34 cellular contexts compared by ENCODE assay signal in genomic region chr9:130255638-130255930, GRCh38. TPM values are rescaled to one million over a fixed set of nuclear protein-coding genes. Genes with fewer than 3 reads are reported as not detected.
"Had no signal": no experiment of that assay in that cellular context is flagged by ENCODE, and none has a peak within 500 bp of the region (broad histone marks: within the 10 kb centered on the region; RNA-seq: fewer than 3 reads in every experiment).

No MANE protein-coding gene starts in this region.

- H3K9me3 Mint-ChIP-seq: activated CD8-positive, alpha-beta T cell treated with anti-CD3 and anti-CD28 coated beads for 36 hours; activated naive CD4-positive, alpha-beta T cell treated with anti-CD3 and anti-CD28 coated beads, Interleukin-2, amount 10 ng/mL, durations not matched to agents 7 days and 5 days; activated naive CD4-positive, alpha-beta T cell treated with anti-CD3 and anti-CD28 coated beads, Interleukin-2, amount 50 U/mL, for 72 hours; activated naive CD8-positive, alpha-beta T cell treated with anti-CD3 and anti-CD28 coated beads, Interleukin-2, amount 10 ng/mL, durations not matched to agents 7 days and 5 days; activated T-cell treated with anti-CD3 and anti-CD28 coated beads, Interleukin-2, amount 50 U/mL, for 24 hours; activated T-cell treated with anti-CD3 and anti-CD28 coated beads, Interleukin-2, amount 50 U/mL, for 72 hours; effector memory CD8-positive, alpha-beta T cell; T-helper 2 cell treated with Interferon-gamma antibody and Interleukin-4, amounts not matched to agents 5 μg/mL and 100 μg/mL, for 36 hours had no signal

- H3K9me3 ChIP-seq: body of pancreas, esophagus squamous epithelium, gastroesophageal sphincter had no signal

- H3K36me3 Mint-ChIP-seq: activated CD8-positive, alpha-beta memory T cell treated with anti-CD3 and anti-CD28 coated beads, Interleukin-2, amount 10 ng/mL, durations not matched to agents 7 days and 5 days; activated naive CD4-positive, alpha-beta T cell treated with anti-CD3 and anti-CD28 coated beads, Interleukin-2, amount 10 ng/mL, durations not matched to agents 7 days and 5 days; activated naive CD4-positive, alpha-beta T cell treated with anti-CD3 and anti-CD28 coated beads, Interleukin-2, amount 50 U/mL, for 72 hours; activated naive CD8-positive, alpha-beta T cell treated with anti-CD3 and anti-CD28 coated beads, Interleukin-2, amount 10 ng/mL, durations not matched to agents 7 days and 5 days had no signal

- H3K27me3 ChIP-seq: body of pancreas, gastroesophageal sphincter had no signal

- H3K4me1 ChIP-seq: body of pancreas had no signal

- H3K4me1 Mint-ChIP-seq: activated B cell treated with CpG ODN at 0.5 μM for 24 hours; activated CD8-positive, alpha-beta memory T cell treated with anti-CD3 and anti-CD28 coated beads, Interleukin-2, amount 10 ng/mL, durations not matched to agents 7 days and 5 days; activated naive CD4-positive, alpha-beta T cell treated with anti-CD3 and anti-CD28 coated beads, Interleukin-2, amount 10 ng/mL, durations not matched to agents 7 days and 5 days; activated naive CD8-positive, alpha-beta T cell treated with anti-CD3 and anti-CD28 coated beads, Interleukin-2, amount 10 ng/mL, durations not matched to agents 7 days and 5 days had no signal

- H3K27ac ChIP-seq: body of pancreas, epithelial cell of prostate, esophagus squamous epithelium, gastroesophageal sphincter, WERI-Rb-1 had no signal

- ATAC-seq: activated CD4-positive, CD25-positive, alpha-beta regulatory T cell treated with anti-CD3 and anti-CD28 coated beads, Interleukin-2, amount 50 U/mL, for 24 hours; activated CD8-positive, alpha-beta memory T cell treated with anti-CD3 and anti-CD28 coated beads, Interleukin-2, amount 10 ng/mL, durations not matched to agents 7 days and 5 days; activated CD8-positive, alpha-beta T cell treated with anti-CD3 and anti-CD28 coated beads for 36 hours; activated naive CD4-positive, alpha-beta T cell treated with anti-CD3 and anti-CD28 coated beads, Interleukin-2, amount 50 U/mL, for 72 hours; activated T-cell treated with anti-CD3 and anti-CD28 coated beads, Interleukin-2, amount 50 U/mL, for 72 hours; body of pancreas; effector memory CD8-positive, alpha-beta T cell; gastroesophageal sphincter; T-helper 17 cell had no signal

- DNase-seq: activated B cell treated with CpG ODN at 0.5 μM for 24 hours; activated CD4-positive, alpha-beta T cell treated with anti-CD3 and anti-CD28 coated beads for 48 hours; activated CD4-positive, alpha-beta T cell treated with anti-CD3 and anti-CD28 coated beads, Interleukin-2, amount 50 U/mL, for 1 hour; activated CD4-positive, alpha-beta T cell treated with anti-CD3 and anti-CD28 coated beads, Interleukin-2, amount 50 U/mL, for 48 hours; activated CD8-positive, alpha-beta memory T cell treated with anti-CD3 and anti-CD28 coated beads, Interleukin-2, amount 10 ng/mL, durations not matched to agents 7 days and 5 days; activated CD8-positive, alpha-beta memory T cell treated with anti-CD3 and anti-CD28 coated beads, Interleukin-2, amount 50 U/mL, for 4 hours; activated CD8-positive, alpha-beta T cell treated with anti-CD3 and anti-CD28 coated beads for 36 hours; activated gamma-delta T cell; activated naive CD4-positive, alpha-beta T cell; activated naive CD4-positive, alpha-beta T cell treated with anti-CD3 and anti-CD28 coated beads, Interleukin-2, amount 10 ng/mL, durations not matched to agents 7 days and 5 days; activated naive CD8-positive, alpha-beta T cell treated with anti-CD3 and anti-CD28 coated beads, Interleukin-2, amount 10 ng/mL, durations not matched to agents 7 days and 5 days; activated T-cell treated with anti-CD3 and anti-CD28 coated beads for 4 hours; activated T-cell treated with anti-CD3 and anti-CD28 coated beads, Interleukin-2, amount 50 U/mL, for 24 hours; activated T-cell treated with anti-CD3 and anti-CD28 coated beads, Interleukin-2, amount 50 U/mL, for 72 hours; body of pancreas; caudate nucleus; cortex of kidney; dermis blood vessel endothelial cell; effector CD4-positive, alpha-beta T cell; effector memory CD8-positive, alpha-beta T cell; esophagus squamous epithelium; foreskin melanocyte; T-helper 1 cell; T-helper 17 cell; T1000; WERI-Rb-1 had no signal

- H3K27ac Mint-ChIP-seq: activated B cell treated with CpG ODN at 0.5 μM for 24 hours; activated CD8-positive, alpha-beta memory T cell treated with anti-CD3 and anti-CD28 coated beads, Interleukin-2, amount 10 ng/mL, durations not matched to agents 7 days and 5 days; activated CD8-positive, alpha-beta T cell treated with anti-CD3 and anti-CD28 coated beads for 36 hours; activated naive CD4-positive, alpha-beta T cell treated with anti-CD3 and anti-CD28 coated beads, Interleukin-2, amount 10 ng/mL, durations not matched to agents 7 days and 5 days; activated naive CD4-positive, alpha-beta T cell treated with anti-CD3 and anti-CD28 coated beads, Interleukin-2, amount 50 U/mL, for 72 hours; activated naive CD8-positive, alpha-beta T cell treated with anti-CD3 and anti-CD28 coated beads, Interleukin-2, amount 10 ng/mL, durations not matched to agents 7 days and 5 days; activated T-cell treated with anti-CD3 and anti-CD28 coated beads, Interleukin-2, amount 50 U/mL, for 24 hours; activated T-cell treated with anti-CD3 and anti-CD28 coated beads, Interleukin-2, amount 50 U/mL, for 72 hours; effector memory CD8-positive, alpha-beta T cell; T-helper 17 cell; T-helper 2 cell treated with Interferon-gamma antibody and Interleukin-4, amounts not matched to agents 5 μg/mL and 100 μg/mL, for 36 hours had no signal

- H3K36me3 ChIP-seq: esophagus squamous epithelium, gastroesophageal sphincter, WERI-Rb-1 had no signal

- H3K4me3 Mint-ChIP-seq: activated B cell treated with CpG ODN at 0.5 μM for 24 hours; activated CD8-positive, alpha-beta memory T cell treated with anti-CD3 and anti-CD28 coated beads, Interleukin-2, amount 10 ng/mL, durations not matched to agents 7 days and 5 days; activated CD8-positive, alpha-beta T cell treated with anti-CD3 and anti-CD28 coated beads for 36 hours; activated naive CD4-positive, alpha-beta T cell treated with anti-CD3 and anti-CD28 coated beads, Interleukin-2, amount 10 ng/mL, durations not matched to agents 7 days and 5 days; activated naive CD8-positive, alpha-beta T cell treated with anti-CD3 and anti-CD28 coated beads, Interleukin-2, amount 10 ng/mL, durations not matched to agents 7 days and 5 days; activated T-cell treated with anti-CD3 and anti-CD28 coated beads, Interleukin-2, amount 50 U/mL, for 24 hours; activated T-cell treated with anti-CD3 and anti-CD28 coated beads, Interleukin-2, amount 50 U/mL, for 72 hours; effector memory CD8-positive, alpha-beta T cell; T-helper 17 cell; T-helper 2 cell treated with Interferon-gamma antibody and Interleukin-4, amounts not matched to agents 5 μg/mL and 100 μg/mL, for 36 hours had no signal

- H3K4me3 ChIP-seq: body of pancreas, esophagus squamous epithelium, gastroesophageal sphincter had no signal

RNA-seq across cellular contexts. Expression of gene HMCN2, which starts 10.0 kb away (rescaled TPM):
- total RNA-seq: activated B cell treated with CpG ODN at 0.5 μM for 24 hours; activated CD8-positive, alpha-beta memory T cell treated with anti-CD3 and anti-CD28 coated beads for 36 hours; activated CD8-positive, alpha-beta memory T cell treated with anti-CD3 and anti-CD28 coated beads, Interleukin-2, amount 10 ng/mL, durations not matched to agents 7 days and 5 days; activated CD8-positive, alpha-beta T cell treated with anti-CD3 and anti-CD28 coated beads for 36 hours; activated naive CD4-positive, alpha-beta T cell treated with anti-CD3 and anti-CD28 coated beads, Interleukin-2, amount 50 U/mL, for 72 hours; activated naive CD8-positive, alpha-beta T cell treated with anti-CD3 and anti-CD28 coated beads, Interleukin-2, amount 10 ng/mL, durations not matched to agents 7 days and 5 days; fibroblast of villous mesenchyme had no signal
- polyA plus RNA-seq: fibroblast of lung had no signal
